8 cellular contexts compared by ENCODE assay signal in genomic region chr10:78977761-78978305, GRCh38.
DNase-seq lines count a peak whose midpoint lies in the region; ATAC-seq, FAIRE-seq and TF ChIP-seq lines count a peak whose summit lies in the region.

No MANE protein-coding gene starts in this region.

- peak overlapping the region; percentile 65 for H3K4me2 ChIP-seq in fibroblast of lung (ENCODE audit: extremely low read depth, insufficient read depth, low read length)
- no peak overlapping the region for H3K4me2 ChIP-seq in OCI-LY7 (ENCODE audit: low read length)

- TF ChIP-seq CTCF in Peyer's patch (IDR thresholded peaks at IDR 0.05) (no peak), fibroblast of lung (conservative IDR thresholded peaks at IDR 0.05 in 1 of 2, IDR thresholded peaks at IDR 0.05 in 1 of 2; ENCODE audit: low read depth in 1 of 2, low read length in 2 of 2) (no peak), OCI-LY7 (conservative IDR thresholded peaks at IDR 0.05; ENCODE audit: low read length) (no peak)

- POLR2A ChIA-PET in OCI-LY7 (lab: Charles Lee): interaction anchor here (0.7 kb wide), 2 partner anchors 18 to 61 kb away, joined by 4 to 5 read pairs; no protein-coding TSS in a partner anchor

- H3K79me2 ChIP-seq in fibroblast of lung (ENCODE audit: control insufficient read depth, insufficient read depth, low read length) (no peaks in the 10 kb centered on the region), OCI-LY7 (ENCODE audit: insufficient read depth, low read depth, low read length) (no peaks in the 10 kb centered on the region)

- CTCF ChIA-PET in OCI-LY7 (lab: Charles Lee; ENCODE audit: unreplicated experiment): no interaction called here

- H2AFZ ChIP-seq in fibroblast of lung (ENCODE audit: low read length) (no peak overlapping the region), OCI-LY7 (ENCODE audit: low read length) (no peak overlapping the region)

- no peak overlapping the region for H3K9ac ChIP-seq in fibroblast of lung (ENCODE audit: insufficient read depth, low read length)

- H3K9me2 ChIP-seq in OCI-LY7 (ENCODE audit: insufficient read depth, low read length): no peaks in the 10 kb centered on the region

- TF ChIP-seq POLR2A in Peyer's patch (IDR thresholded peaks at IDR 0.05) (no peak), GM12891 (IDR thresholded peaks at IDR 0.05; ENCODE audit: low read depth, low read length) (no peak)

- intact Hi-C loops in sciatic nerve (cut with DNase I) (loop anchor here (10.0 kb wide), 1 partner anchor 207 kb away; no protein-coding TSS in a partner anchor), OCI-LY7 (cut with micrococcal nuclease; ENCODE audit: unreplicated experiment) (no loop called here)

- no peak overlapping the region for H3K4me3 ChIP-seq in Peyer's patch
- no peak overlapping the region for H3K4me3 ChIP-seq in fibroblast of lung (replicated peaks in 1 of 4; ENCODE audit: control extremely low read depth in 1 of 4, insufficient read depth in 1 of 4, low read depth in 3 of 4, low read length in 4 of 4)
- H3K4me3 ChIP-seq in OCI-LY7 (ENCODE audit: low read depth, low read length, poor library complexity, severe bottlenecking): no peak overlapping the region

- H4K20me1 ChIP-seq in fibroblast of lung (ENCODE audit: control insufficient read depth, extremely low read depth, insufficient read depth, low read length) (no peaks in the 10 kb centered on the region), OCI-LY7 (ENCODE audit: insufficient read depth, low read length) (no peaks in the 10 kb centered on the region)

- H3K4me1 ChIP-seq in Peyer's patch (peaks cover 0 to 19% (median 0%) of the 10 kb centered on the region in 4 donors), fibroblast of lung (ENCODE audit: control insufficient read depth, extremely low read depth, insufficient read depth, low read length) (peaks cover 29% of the 10 kb centered on the region), OCI-LY7 (ENCODE audit: insufficient read depth, low read length, poor library complexity, severe bottlenecking) (peaks cover 21% of the 10 kb centered on the region)

- no peak for FAIRE-seq in GM12891 (lab: Jason Lieb, UNC)

- ATAC-seq in sciatic nerve (peak; percentile 61), HG03439 (IDR thresholded peaks at IDR 0.05; ENCODE audit: unreplicated experiment) (no peak)

- H3K36me3 ChIP-seq in Peyer's patch (no peaks in the 10 kb centered on the region), fibroblast of lung (ENCODE audit: control insufficient read depth, insufficient read depth, low read length) (no peaks in the 10 kb centered on the region), OCI-LY7 (ENCODE audit: insufficient read depth, low read length) (no peaks in the 10 kb centered on the region)

- DNase-seq in GM04503 (ENCODE audit: low read depth) (peak; percentile 74), Peyer's patch (peak in 2 of 3 donors; percentile 19 to 51), fibroblast of lung (ENCODE audit: low read depth in 2 of 2) (peak; percentile 86 to 87), sciatic nerve (ENCODE audit: low spot score) (no peak), NCI-H1092 (lab: John Stamatoyannopoulos, UW) (no peak), OCI-LY7 (ENCODE audit: low spot score) (no peak), GM12891 (ENCODE audit: insufficient read length, low spot score) (no peak)

- BruUV-seq in OCI-LY7 (replicated peaks; lab: Mats Ljungman, UMichigan): no TSS peak

- H3K27me3 ChIP-seq in Peyer's patch (no peaks in the 10 kb centered on the region), fibroblast of lung (ENCODE audit: control insufficient read depth, insufficient read depth, low read length) (no peaks in the 10 kb centered on the region)

- H3K27ac ChIP-seq in Peyer's patch: no peak overlapping the region
- H3K27ac ChIP-seq in fibroblast of lung (ENCODE audit: insufficient read depth, low read length): peak overlapping the region; percentile 26
- H3K27ac ChIP-seq in OCI-LY7 (ENCODE audit: low read depth, low read length, poor library complexity, severe bottlenecking): no peak overlapping the region

- no peaks in the 10 kb centered on the region for H3K9me3 ChIP-seq in Peyer's patch
- H3K9me3 ChIP-seq in fibroblast of lung (ENCODE audit: control insufficient read depth, insufficient read depth, low read depth, low read length): no peaks in the 10 kb centered on the region
- no peaks in the 10 kb centered on the region for H3K9me3 ChIP-seq in OCI-LY7 (ENCODE audit: low read length)

TF ChIP-seq in GM12891, 5 proteins besides CTCF, POLR2A, EP300 and RAD21:
- no peak for TF ChIP-seq POU2F2 (IDR thresholded peaks at IDR 0.05; ENCODE audit: low read depth, low read length)
- no peak for TF ChIP-seq POLR2AphosphoS5 (IDR thresholded peaks at IDR 0.05; ENCODE audit: low read depth, low read length)
- no peak for TF ChIP-seq TAF1 (IDR thresholded peaks at IDR 0.05; ENCODE audit: low read depth, low read length)
- no peak for TF ChIP-seq SPI1 (IDR thresholded peaks at IDR 0.05; ENCODE audit: low read depth, low read length)
- TF ChIP-seq PAX5 (IDR thresholded peaks at IDR 0.05; ENCODE audit: insufficient read depth, low read length, severe bottlenecking): no peak

Comparison
In these comparisons a context has a peak if more than half of its experiments do, and no peak if none do; other contexts are left out.
1. DNase-seq: peak in GM04503 (single experiment), Peyer's patch (2 of 3) and fibroblast of lung (2 of 2); none in sciatic nerve (single experiment), NCI-H1092 (single experiment), OCI-LY7 (single experiment) and GM12891 (single experiment).